Comparison of ENCODE assay signal across 29 cellular contexts in the genomic region with DNA sequence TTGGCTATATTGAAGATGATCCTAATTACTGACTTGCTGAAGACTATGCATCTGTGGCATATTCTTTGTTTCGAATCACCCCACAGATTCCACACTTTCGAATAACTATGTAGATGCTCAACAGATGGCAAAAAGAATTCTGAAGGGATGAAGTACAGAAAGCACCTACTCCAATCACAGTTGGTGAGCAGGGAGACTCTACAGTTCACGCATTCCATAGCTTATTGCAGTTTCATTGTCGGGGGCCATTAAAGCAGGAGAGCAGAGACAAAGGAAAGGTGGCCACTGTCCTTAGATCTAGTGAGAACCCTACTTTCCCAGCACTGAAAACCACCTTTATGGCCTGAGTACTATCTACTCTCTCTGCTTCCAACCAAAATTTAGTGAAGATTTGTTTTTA.
"Had no signal": no experiment of that assay in that cellular context is flagged by ENCODE, and none has a peak within 500 bp of the region (broad histone marks: within the 10 kb centered on the region; RNA-seq: fewer than 3 reads in every experiment).

No MANE protein-coding gene starts in this region.

- H3K36me3 ChIP-seq: brain microvascular endothelial cell, SJSA1 had no signal

- H3K9ac ChIP-seq: KMS-11, SK-N-SH had no signal

- H3K9me3 ChIP-seq: SJSA1, SK-N-SH had no signal

- H3K4me2 ChIP-seq: KMS-11, SK-N-SH had no signal

- H3K27me3 ChIP-seq: brain microvascular endothelial cell, SJSA1 had no signal

- H3K27ac ChIP-seq: brain microvascular endothelial cell, KMS-11, SJSA1 had no signal

- FAIRE-seq: TTC549 had no signal

- H3K4me3 ChIP-seq: SJSA1 had no signal

- ATAC-seq: activated naive CD8-positive, alpha-beta T cell treated with anti-CD3 and anti-CD28 coated beads, Interleukin-2, amount 50 U/mL, for 24 hours; activated T-cell treated with anti-CD3 and anti-CD28 coated beads, Interleukin-2, amount 50 U/mL, for 4 hours; Panc1 had no signal

- DNase-seq: activated B cell treated with CpG ODN at 0.5 μM for 24 hours; activated CD4-positive, alpha-beta memory T cell treated with anti-CD3 and anti-CD28 coated beads for 36 hours; activated CD4-positive, alpha-beta T cell treated with anti-CD3 and anti-CD28 coated beads for 4 hours; activated CD4-positive, alpha-beta T cell treated with anti-CD3 and anti-CD28 coated beads, Interleukin-2, amount 50 U/mL, for 1 hour; activated CD4-positive, CD25-positive, alpha-beta regulatory T cell treated with anti-CD3 and anti-CD28 coated beads, Interleukin-2, amount 50 U/mL, for 72 hours; activated CD8-positive, alpha-beta memory T cell treated with anti-CD3 and anti-CD28 coated beads, Interleukin-2, amount 50 U/mL, for 4 hours; activated gamma-delta T cell treated with Interleukin-2 at 50 U/mL for 16 hours; activated naive CD4-positive, alpha-beta T cell treated with anti-CD3 and anti-CD28 coated beads, Interleukin-2, amount 10 ng/mL, durations not matched to agents 7 days and 5 days; activated naive CD8-positive, alpha-beta T cell treated with anti-CD3 and anti-CD28 coated beads, Interleukin-2, amount 50 U/mL, for 24 hours; activated T-cell treated with anti-CD3 and anti-CD28 coated beads for 4 hours; activated T-cell treated with anti-CD3 and anti-CD28 coated beads, Interleukin-2, amount 50 U/mL, for 4 hours; aorta; brain microvascular endothelial cell; MM.1S; MV-4-11; NCI-H1092 treated with DMSO at 0.1 percent for 48 hours; NCI-H146; NCI-H187; NCI-H2029 treated with DMSO at 0.1 percent for 48 hours; NCI-H2107; NCI-H2171; NCI-H510A; NCI-H526; SHP77 treated with DMSO at 0.1 percent for 48 hours; SK-N-SH had no signal
